ENCODE assay signal across 9 cellular contexts in the genomic region with DNA sequence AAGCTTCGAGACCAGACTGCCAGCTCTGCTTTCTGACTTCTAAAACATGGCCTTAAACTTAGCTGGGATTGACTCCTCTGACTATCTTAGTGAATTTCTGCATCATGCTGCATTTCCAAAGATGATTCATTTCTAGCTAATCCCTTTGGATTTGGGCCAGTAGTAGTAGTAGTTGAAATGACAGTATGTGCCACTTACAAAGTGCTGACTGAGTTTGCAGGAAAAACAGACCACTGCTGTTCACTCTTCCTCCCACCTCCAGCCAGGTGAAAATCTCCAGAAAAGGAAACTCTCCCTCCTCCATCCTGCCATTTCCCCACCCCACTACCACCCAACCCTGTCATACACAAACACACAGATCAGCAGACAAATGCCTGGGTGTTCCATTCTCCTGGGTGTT. TPM values are rescaled to one million over a fixed set of nuclear protein-coding genes. Genes with fewer than 3 reads are reported as not detected.
DNase-seq lines count a peak whose midpoint lies in the region; ATAC-seq and TF ChIP-seq lines count a peak whose summit lies in the region.
"Had no signal": no experiment of that assay in that cellular context is flagged by ENCODE, and none has a peak within 500 bp of the region (broad histone marks: within the 10 kb centered on the region; RNA-seq: fewer than 3 reads in every experiment).

No MANE protein-coding gene starts in this region.

- no peaks in the 10 kb centered on the region for H3K27me3 ChIP-seq in Peyer's patch
- no peaks in the 10 kb centered on the region for H3K27me3 ChIP-seq in rectal smooth muscle tissue (ENCODE audit: control insufficient read depth, insufficient read depth, low read length)
- peaks cover 0 to 29% (median 0%) of the 10 kb centered on the region in 3 experiments for H3K27me3 ChIP-seq in neuronal stem cell (ENCODE audit: control insufficient read depth in 3 of 3, insufficient read depth in 3 of 3, low read depth in 1 of 3, low read length in 3 of 3)

- no peak overlapping the region for H2BK12ac ChIP-seq in neuronal stem cell (ENCODE audit: low read length)

- H3K9me3 ChIP-seq in Peyer's patch (no peaks in the 10 kb centered on the region), neuronal stem cell (replicated peaks in 1 of 2; ENCODE audit: control insufficient read depth in 2 of 2, insufficient read depth in 1 of 2, low read depth in 1 of 2, low read length in 2 of 2) (no peaks in the 10 kb centered on the region)

- no peak overlapping the region for H2BK15ac ChIP-seq in neuronal stem cell (ENCODE audit: low read length)

- H4K8ac ChIP-seq in neuronal stem cell (ENCODE audit: low read depth, low read length): no peak overlapping the region

- peaks cover 5% of the 10 kb centered on the region for H3K9me3 Mint-ChIP-seq in activated CD4-positive, alpha-beta T cell treated with anti-CD3 and anti-CD28 coated beads, Interleukin-2, amount 10 ng/mL, durations not matched to agents 7 days and 5 days

- no peak overlapping the region for H3K14ac ChIP-seq in neuronal stem cell (ENCODE audit: low read length)

- no peaks in the 10 kb centered on the region for H3K79me1 ChIP-seq in neuronal stem cell (ENCODE audit: low read depth, low read length)

- H3K4me1 ChIP-seq in Peyer's patch (peaks cover 0 to 23% (median 2%) of the 10 kb centered on the region in 4 donors), rectal smooth muscle tissue (ENCODE audit: control insufficient read depth, insufficient read depth, low read length) (peaks cover 34% of the 10 kb centered on the region), neuronal stem cell (ENCODE audit: control insufficient read depth in 2 of 2, insufficient read depth in 1 of 2, low read depth in 1 of 2, low read length in 2 of 2) (peaks cover 0 to 4% of the 10 kb centered on the region in 2 donors)

- H3K23ac ChIP-seq in neuronal stem cell (ENCODE audit: low read depth, low read length, poor library complexity): no peak overlapping the region

- H4K91ac ChIP-seq in neuronal stem cell (ENCODE audit: low read depth, low read length, poor library complexity): no peak overlapping the region

- peak; percentile 82 for DNase-seq in Daoy (ENCODE audit: low read depth)
- no peak for DNase-seq in Peyer's patch
- DNase-seq in fibroblast of gingiva (ENCODE audit: low read depth): peak; percentile 78
- DNase-seq in neuronal stem cell (ENCODE audit: low spot score): no peak
- DNase-seq in activated CD4-positive, alpha-beta T cell treated with anti-CD3 and anti-CD28 coated beads, Interleukin-2, amount 10 ng/mL, durations not matched to agents 7 days and 5 days: no peak
- DNase-seq in stimulated activated naive CD4-positive, alpha-beta T cell treated with Interleukin-2 at 50 U/mL for 16 hours (lab: John Stamatoyannopoulos, UW): no peak
- DNase-seq: NCI-H774 had no signal

- POLR2A ChIA-PET in activated CD4-positive, alpha-beta T cell treated with anti-CD3 and anti-CD28 coated beads, Interleukin-2, amount 10 ng/mL, durations not matched to agents 7 days and 5 days (lab: Charles Lee): no interaction called here

- CTCF ChIA-PET in activated CD4-positive, alpha-beta T cell treated with anti-CD3 and anti-CD28 coated beads, Interleukin-2, amount 10 ng/mL, durations not matched to agents 7 days and 5 days (lab: Charles Lee): interaction anchor here (1.0 to 1.2 kb wide), 2 partner anchors 12 to 24 kb away, joined by 3 to 4 read pairs; no protein-coding TSS in a partner anchor

- H3K36me3 ChIP-seq in Peyer's patch: no peaks in the 10 kb centered on the region
- no peaks in the 10 kb centered on the region for H3K36me3 ChIP-seq in rectal smooth muscle tissue (ENCODE audit: control insufficient read depth, insufficient read depth, low read length)
- no peaks in the 10 kb centered on the region for H3K36me3 ChIP-seq in neuronal stem cell (replicated peaks in 1 of 2; ENCODE audit: control insufficient read depth in 2 of 2, insufficient read depth in 2 of 2, low read length in 2 of 2)

- no CpG with 5 or more reads among the region's 1 CpG for WGBS in neuronal stem cell (ENCODE audit: extremely low coverage in 2 of 2, insufficient read length in 2 of 2, insufficient replicate concordance in 1 of 2), 2 donors

- TF ChIP-seq CTCF in Peyer's patch (IDR thresholded peaks at IDR 0.05): no peak

- H3K4me3 Mint-ChIP-seq in activated CD4-positive, alpha-beta T cell treated with anti-CD3 and anti-CD28 coated beads, Interleukin-2, amount 10 ng/mL, durations not matched to agents 7 days and 5 days: no peak overlapping the region

- no peak overlapping the region for H2AK5ac ChIP-seq in neuronal stem cell (ENCODE audit: low read depth, low read length)

- H3K27me3 Mint-ChIP-seq in activated CD4-positive, alpha-beta T cell treated with anti-CD3 and anti-CD28 coated beads, Interleukin-2, amount 10 ng/mL, durations not matched to agents 7 days and 5 days: peaks cover 16% of the 10 kb centered on the region

- H3K4me3 ChIP-seq in Peyer's patch: no peak overlapping the region
- H3K4me3 ChIP-seq in rectal smooth muscle tissue (ENCODE audit: low read length): no peak overlapping the region
- H3K4me3 ChIP-seq in neuronal stem cell (ENCODE audit: low read length in 2 of 2): no peak overlapping the region

- H3K27ac ChIP-seq in Peyer's patch (peak overlapping the region; percentile 6 to 76 (median 36)), rectal smooth muscle tissue (ENCODE audit: low read depth, low read length) (peak overlapping the region; percentile 86), neuronal stem cell (replicated peaks; ENCODE audit: low read length) (no peak overlapping the region)

- H3K27ac Mint-ChIP-seq in activated CD4-positive, alpha-beta T cell treated with anti-CD3 and anti-CD28 coated beads, Interleukin-2, amount 10 ng/mL, durations not matched to agents 7 days and 5 days: no peak overlapping the region

- H2BK5ac ChIP-seq in neuronal stem cell (ENCODE audit: low read length): no peak overlapping the region

- H3K9ac ChIP-seq in rectal smooth muscle tissue (ENCODE audit: low read length): no peak overlapping the region
- H3K9ac ChIP-seq in neuronal stem cell (ENCODE audit: low read depth, low read length, poor library complexity): no peak overlapping the region

- no peak overlapping the region for H3K4ac ChIP-seq in neuronal stem cell (ENCODE audit: low read length)

- no peak overlapping the region for H2BK120ac ChIP-seq in neuronal stem cell (ENCODE audit: low read depth, low read length)

- H3K4me2 ChIP-seq in neuronal stem cell (ENCODE audit: insufficient read depth, low read length, poor library complexity, severe bottlenecking): no peak overlapping the region

- H3K18ac ChIP-seq in neuronal stem cell (ENCODE audit: low read length): no peak overlapping the region

- no peak for TF ChIP-seq POLR2A in Peyer's patch (IDR thresholded peaks at IDR 0.05)

- ATAC-seq in GM21423 (IDR thresholded peaks at IDR 0.05; ENCODE audit: unreplicated experiment): no peak

- H3K36me3 Mint-ChIP-seq in activated CD4-positive, alpha-beta T cell treated with anti-CD3 and anti-CD28 coated beads, Interleukin-2, amount 10 ng/mL, durations not matched to agents 7 days and 5 days (ENCODE audit: low read depth): no peaks in the 10 kb centered on the region

- H2AFZ ChIP-seq in neuronal stem cell (ENCODE audit: low read length): no peak overlapping the region

- peaks cover 13% of the 10 kb centered on the region for H3K4me1 Mint-ChIP-seq in activated CD4-positive, alpha-beta T cell treated with anti-CD3 and anti-CD28 coated beads, Interleukin-2, amount 10 ng/mL, durations not matched to agents 7 days and 5 days

RNA-seq across cellular contexts. Expression of gene SSX2IP, which starts 8.5 kb away (rescaled TPM):
- 46.9 and 68.5 TPM in 2 replicates for total RNA-seq in Daoy (2014; rRNA removed; shearing (Covaris generic))
- total RNA-seq in Peyer's patch: 10 to 100 TPM; 10.7 to 20.6 (median 11.7) TPM
- 11.3 TPM for polyA plus RNA-seq in neuronal stem cell (2013, experiment 1 of 2)
- 11.8 TPM for polyA plus RNA-seq in neuronal stem cell (2013, experiment 2 of 2)
- total RNA-seq in activated CD4-positive, alpha-beta T cell treated with anti-CD3 and anti-CD28 coated beads, Interleukin-2, amount 10 ng/mL, durations not matched to agents 7 days and 5 days: 10 to 100 TPM; 19.1 to 19.9 TPM

Comparison
In these comparisons a context has a peak if more than half of its experiments do, and no peak if none do; other contexts are left out.
1. DNase-seq: peak in Daoy (single experiment) and fibroblast of gingiva (single experiment); none in Peyer's patch (0 of 3), neuronal stem cell (single experiment), activated CD4-positive, alpha-beta T cell treated with anti-CD3 and anti-CD28 coated beads, Interleukin-2, amount 10 ng/mL, durations not matched to agents 7 days and 5 days (single experiment) and stimulated activated naive CD4-positive, alpha-beta T cell treated with Interleukin-2 at 50 U/mL for 16 hours (single experiment).